In the genomic region with DNA sequence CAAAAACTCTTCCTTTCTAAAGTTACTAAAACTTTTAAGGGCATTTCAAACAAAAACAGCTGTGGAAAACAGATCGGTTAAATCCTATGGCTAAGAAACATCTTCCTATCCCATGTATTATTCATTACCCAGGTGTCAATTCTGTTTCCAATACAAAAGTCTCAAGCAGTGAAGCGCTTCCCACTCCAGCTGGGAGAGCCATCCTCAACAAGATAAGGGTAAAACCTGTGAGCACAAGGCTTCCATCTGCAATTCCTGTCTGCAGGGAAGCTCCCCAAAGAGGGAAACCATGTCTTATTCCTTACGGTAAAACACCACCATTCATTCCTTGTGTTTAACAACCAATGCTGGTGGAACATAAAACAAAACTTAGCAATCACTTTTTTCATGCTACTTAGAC, we compare ENCODE assay signal across 6 cellular contexts. TPM values are rescaled to one million over a fixed set of nuclear protein-coding genes. Genes with fewer than 3 reads are reported as not detected.
"Had no signal": no experiment of that assay in that cellular context is flagged by ENCODE, and none has a peak within 500 bp of the region (broad histone marks: within the 10 kb centered on the region; RNA-seq: fewer than 3 reads in every experiment).

No MANE protein-coding gene starts in this region.

RNA-seq across cellular contexts. Expression of gene GOLGA6L6, which starts 38.8 kb away (rescaled TPM):
- total RNA-seq: GM23248, H1, H9, HFFc6, HT1080 had no signal
- polyA plus RNA-seq: GM23248, H1, IgD-negative memory B cell had no signal
